ENCODE assay signal across 8 cellular contexts in the genomic region with DNA sequence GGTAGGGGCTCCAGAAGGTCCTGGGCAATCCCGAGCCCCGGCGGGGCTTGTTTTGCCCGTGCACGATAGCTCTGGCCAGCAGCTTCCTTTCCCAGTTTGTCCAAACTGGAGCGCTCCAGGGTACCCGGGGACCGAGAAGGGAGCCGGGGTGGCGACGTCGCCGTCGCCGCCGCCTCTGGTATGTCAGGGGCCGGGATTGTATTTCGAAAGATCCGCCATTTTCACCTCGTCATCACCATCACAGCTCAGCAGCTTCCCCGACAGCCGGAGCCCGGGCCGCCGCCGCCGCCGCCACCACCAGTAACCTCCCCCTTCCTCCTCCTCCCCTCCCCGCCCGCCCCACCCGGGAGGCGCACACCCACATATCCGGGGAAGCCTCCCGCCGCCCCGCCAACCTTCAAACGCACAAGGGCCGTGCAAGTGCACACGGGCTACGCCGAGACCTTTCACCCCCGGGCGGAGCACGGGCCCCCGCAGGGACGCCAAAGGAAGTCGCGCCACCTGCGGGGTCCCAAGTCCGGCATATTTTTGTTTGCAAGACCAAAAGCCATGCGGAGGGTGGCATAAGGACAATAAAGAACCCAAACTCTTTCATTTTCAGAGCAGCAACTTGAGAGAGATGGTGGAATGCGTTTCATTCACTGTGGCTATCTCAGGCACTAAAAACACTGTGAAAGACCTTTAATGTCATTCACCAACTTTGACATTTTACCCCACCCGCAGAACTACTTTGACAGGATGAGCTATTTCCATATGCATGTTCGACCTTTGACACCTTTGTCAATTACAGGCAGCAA. TPM values are rescaled to one million over a fixed set of nuclear protein-coding genes. Genes with fewer than 3 reads are reported as not detected.
A peak's percentile ranks its signal among the peaks of the same experiment; 100 is the strongest.
DNase-seq lines count a peak whose midpoint lies in the region; ATAC-seq and TF ChIP-seq lines count a peak whose summit lies in the region.

Gene LIN54, minus strand, starts transcription at position 302 of the 797 bp plus-strand sequence. CDS start 25,979 bp downstream, outside the sequence.

- DNase-seq in GM19238 (ENCODE audit: insufficient read length, low spot score) (peak; percentile 85), PC-3 (peak; percentile 37), activated T-cell treated with anti-CD3 and anti-CD28 coated beads for 24 hours (ENCODE audit: low read depth) (peak; percentile 74), epidermal melanocyte (ENCODE audit: insufficient read length, low spot score) (peak; percentile 66), mucosa of descending colon (peak; percentile 86 to 94 (median 90))
- peak; percentile 51 to 70 for DNase-seq in stimulated activated CD8-positive, alpha-beta memory T cell treated with anti-CD3 and anti-CD28 coated beads, Interleukin-4, amount 100 ng/mL, for 1 hour (ENCODE audit: low read depth in 2 of 2, low spot score in 1 of 2)

- no peaks in the 10 kb centered on the region for H3K9me2 ChIP-seq in PC-3 (replicated peaks; ENCODE audit: low read length)

- no peaks in the 10 kb centered on the region for H3F3A ChIP-seq in PC-3 (ENCODE audit: low read length, unreplicated experiment)

- CTCF ChIA-PET in PC-3 (lab: Charles Lee): interaction anchor here (0.6 to 0.7 kb wide), 2 partner anchors 24 to 43 kb away, joined by 3 read pairs; partner anchors contain the start of gene COPS4

- H3K9ac ChIP-seq in BLaER1 treated with 17β-estradiol and CSF1 and Interleukin-3, amounts not matched to agents 10 nM and 100 nM: peak within 1 kb of the TSS; percentile 89 to 96 (median 94)
- H3K9ac ChIP-seq in PC-3 (ENCODE audit: low read length): peak within 1 kb of the TSS; percentile 85

- POLR2A ChIA-PET in PC-3 (lab: Charles Lee; ENCODE audit: unreplicated experiment): interaction anchor here (0.6 to 1.4 kb wide), 2 partner anchors 25 to 224 kb away, joined by 5 to 6 read pairs; partner anchors contain the start of gene COPS4

- H4K20me1 ChIP-seq in BLaER1 treated with 17β-estradiol and CSF1 and Interleukin-3, amounts not matched to agents 10 nM and 100 nM: peaks cover 0 to 13% (median 0%) of the 10 kb centered on the region in 11 experiments; a peak in 3 of 22 replicates
- no peaks in the 10 kb centered on the region for H4K20me1 ChIP-seq in PC-3 (ENCODE audit: low read length)

- H3K79me2 ChIP-seq in PC-3 (ENCODE audit: low read length): peaks cover 66% of the 10 kb centered on the region

- intact Hi-C loops in PC-3 (cut with micrococcal nuclease) (no loop called here), mucosa of descending colon (cut with DNase I, micrococcal nuclease) (loop anchor here in 1 of 2 donors (5.0 kb wide), 1 partner anchor 108 kb away; the partner anchor contains the start of gene THAP9)

- peak within 1 kb of the TSS; percentile 84 to 99 (median 92) for H3K4me3 ChIP-seq in BLaER1 treated with 17β-estradiol and CSF1 and Interleukin-3, amounts not matched to agents 10 nM and 100 nM
- H3K4me3 ChIP-seq in PC-3 (ENCODE audit: low read length) (peak within 1 kb of the TSS; percentile 99), mucosa of descending colon (peak within 1 kb of the TSS; percentile 63)

- peak within 1 kb of the TSS; percentile 74 for H2AFZ ChIP-seq in PC-3 (ENCODE audit: low read length)

- no peaks in the 10 kb centered on the region for H3K9me3 ChIP-seq in BLaER1 treated with 17β-estradiol and CSF1 and Interleukin-3, amounts not matched to agents 10 nM and 100 nM (replicated peaks in 1 of 11)
- H3K9me3 ChIP-seq in PC-3 (ENCODE audit: low read length): no peaks in the 10 kb centered on the region
- H3K9me3 ChIP-seq in mucosa of descending colon: no peaks in the 10 kb centered on the region

- H3K36me3 ChIP-seq in BLaER1 treated with 17β-estradiol and CSF1 and Interleukin-3, amounts not matched to agents 10 nM and 100 nM: peaks cover 0 to 8% (median 5%) of the 10 kb centered on the region in 11 experiments; a peak in 8 of 22 replicates
- H3K36me3 ChIP-seq in PC-3 (ENCODE audit: low read depth, low read length) (no peaks in the 10 kb centered on the region), mucosa of descending colon (ENCODE audit: low read depth) (no peaks in the 10 kb centered on the region)

- peaks cover 21 to 53% (median 41%) of the 10 kb centered on the region in 10 experiments for H3K4me1 ChIP-seq in BLaER1 treated with 17β-estradiol and CSF1 and Interleukin-3, amounts not matched to agents 10 nM and 100 nM
- H3K4me1 ChIP-seq in PC-3 (ENCODE audit: insufficient read depth, low read length) (peaks cover 19% of the 10 kb centered on the region), mucosa of descending colon (ENCODE audit: low read depth) (peaks cover 27% of the 10 kb centered on the region)

- peak; percentile 29 for ATAC-seq in HG03457 (IDR thresholded peaks at IDR 0.05; ENCODE audit: unreplicated experiment)
- ATAC-seq in PC-3: peak; percentile 22
- ATAC-seq in mucosa of descending colon: peak; percentile 68

- H3K27me3 ChIP-seq in BLaER1 treated with 17β-estradiol and CSF1 and Interleukin-3, amounts not matched to agents 10 nM and 100 nM: no peaks in the 10 kb centered on the region
- no peaks in the 10 kb centered on the region for H3K27me3 ChIP-seq in PC-3 (ENCODE audit: low read length)

- H3K27ac ChIP-seq in BLaER1 treated with 17β-estradiol and CSF1 and Interleukin-3, amounts not matched to agents 10 nM and 100 nM: peak within 1 kb of the TSS; percentile 88 to 96 (median 92)
- H3K27ac ChIP-seq in PC-3 (ENCODE audit: low read length): peak within 1 kb of the TSS; percentile 56

- BruUV-seq in PC-3 (replicated peaks; lab: Mats Ljungman, UMichigan): no TSS peak

- TF ChIP-seq CTCF in PC-3 (conservative IDR thresholded peaks at IDR 0.05; ENCODE audit: low read depth, low read length): no peak
- no peak for TF ChIP-seq CTCF in mucosa of descending colon (IDR thresholded peaks at IDR 0.05)

- peak within 1 kb of the TSS; percentile 81 to 98 (median 96) for H3K4me2 ChIP-seq in BLaER1 treated with 17β-estradiol and CSF1 and Interleukin-3, amounts not matched to agents 10 nM and 100 nM
- H3K4me2 ChIP-seq in PC-3 (ENCODE audit: low read length): peak within 1 kb of the TSS; percentile 89

RNA-seq across cellular contexts. Expression of gene LIN54, which starts in this region (rescaled TPM):
- total RNA-seq in PC-3 (2014; rRNA removed): 12.7 and 15.9 TPM in 2 replicates
- total RNA-seq in mucosa of descending colon: 10 to 100 TPM; 15.6 to 16.7 (median 15.8) TPM

Comparison
In these comparisons a context has a peak if more than half of its experiments do, and no peak if none do; other contexts are left out.
1. Peak in every context shown above with its lines: DNase-seq, ATAC-seq, H3K4me3 ChIP-seq and H3K27ac ChIP-seq.
2. DNase-seq: peak in every context shown above with its lines; median percentile 90 in mucosa of descending colon; 85 in GM19238; 74 in activated T-cell treated with anti-CD3 and anti-CD28 coated beads for 24 hours; 66 in epidermal melanocyte; 60 in stimulated activated CD8-positive, alpha-beta memory T cell treated with anti-CD3 and anti-CD28 coated beads, Interleukin-4, amount 100 ng/mL, for 1 hour; 37 in PC-3.